7 cellular contexts compared by ENCODE assay signal in the genomic region with DNA sequence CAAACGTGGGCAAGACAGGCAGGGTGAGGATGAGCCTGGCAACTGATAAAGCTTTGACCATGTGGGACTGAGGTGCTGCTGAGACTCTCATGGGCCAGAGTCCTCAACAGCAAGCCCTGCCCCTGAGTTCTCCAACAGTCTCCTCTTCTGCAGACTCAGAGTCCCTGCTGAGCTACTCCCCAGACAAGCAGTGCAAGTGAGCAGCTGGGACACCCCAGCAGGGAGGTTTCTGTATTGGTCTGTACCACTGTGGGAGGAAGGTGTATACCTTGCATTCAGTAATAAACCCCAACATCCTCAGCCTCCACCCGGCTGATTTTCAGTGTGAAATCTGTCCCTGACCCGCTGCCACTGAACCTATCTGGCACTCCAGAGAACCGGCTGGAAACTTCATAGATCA.
DNase-seq lines count a peak whose midpoint lies in the region; ATAC-seq, FAIRE-seq and TF ChIP-seq lines count a peak whose summit lies in the region.
"Not testable (repeated sequence)": the region's sequence is repeated elsewhere in the genome, so short reads cannot be mapped to it uniquely, and the experiment has no call there.

No MANE protein-coding gene starts in this region.

- H3K9me3 Mint-ChIP-seq in stimulated activated effector memory CD8-positive, alpha-beta T cell treated with anti-CD3 and anti-CD28 coated beads, Interleukin-12 subunit alpha, Interleukin-12 subunit beta, amount 100 ng/mL, for 72 hours, result not testable (repeated sequence)

- H2AFZ ChIP-seq in Karpas-422 (ENCODE audit: low read length); OCI-LY7 (ENCODE audit: low read length): not testable (repeated sequence)

- H3K4me2 ChIP-seq in Karpas-422 (ENCODE audit: low read depth, low read length, poor library complexity, severe bottlenecking), result peak overlapping the region; percentile 61
- peak overlapping the region; percentile 79 for H3K4me2 ChIP-seq in OCI-LY7 (ENCODE audit: low read length)

- not testable (repeated sequence) for TF ChIP-seq CTCF in OCI-LY7 (conservative IDR thresholded peaks at IDR 0.05; ENCODE audit: low read length); bronchial epithelial cell (IDR thresholded peaks at IDR 0.05; ENCODE audit: insufficient read depth, low read length, severe bottlenecking)

- ATAC-seq in GM18858 (IDR thresholded peaks at IDR 0.05; ENCODE audit: unreplicated experiment) (peak; percentile 46), GM19372 (IDR thresholded peaks at IDR 0.05; ENCODE audit: low read depth, unreplicated experiment) (peak; percentile 49), GM21576 (IDR thresholded peaks at IDR 0.05; ENCODE audit: unreplicated experiment) (peak; percentile 50)
- peak; percentile 11 for ATAC-seq in stimulated activated effector memory CD8-positive, alpha-beta T cell treated with anti-CD3 and anti-CD28 coated beads, Interleukin-12 subunit alpha, Interleukin-12 subunit beta, amount 100 ng/mL, for 72 hours

- H3K27me3 ChIP-seq in Karpas-422 (ENCODE audit: low read length); bronchial epithelial cell (ENCODE audit: control insufficient read depth, insufficient read depth, low read length): not testable (repeated sequence)

- not testable (repeated sequence) for H3K9me3 ChIP-seq in Karpas-422 (ENCODE audit: low read length); OCI-LY7 (ENCODE audit: low read length)

- H3K4me1 ChIP-seq in Karpas-422 (ENCODE audit: low read length); OCI-LY7 (ENCODE audit: insufficient read depth, low read length, poor library complexity, severe bottlenecking): not testable (repeated sequence)

- H4K20me1 ChIP-seq in Karpas-422 (ENCODE audit: insufficient read depth, low read depth, low read length); OCI-LY7 (ENCODE audit: insufficient read depth, low read length): not testable (repeated sequence)

- H3K27ac Mint-ChIP-seq in stimulated activated effector memory CD8-positive, alpha-beta T cell treated with anti-CD3 and anti-CD28 coated beads, Interleukin-12 subunit alpha, Interleukin-12 subunit beta, amount 100 ng/mL, for 72 hours, result not testable (repeated sequence)

- not testable (repeated sequence) for H3K36me3 ChIP-seq in Karpas-422 (ENCODE audit: insufficient read depth, low read length); OCI-LY7 (ENCODE audit: insufficient read depth, low read length); bronchial epithelial cell (ENCODE audit: control insufficient read depth, insufficient read depth, low read length)

- peak; percentile 23 for FAIRE-seq in bronchial epithelial cell (lab: Jason Lieb, UNC)

- peak overlapping the region; percentile 60; the same call in 1 of the 2 replicates for H3K4me3 ChIP-seq in Karpas-422 (ENCODE audit: low read length)
- H3K4me3 ChIP-seq in OCI-LY7 (ENCODE audit: low read depth, low read length, poor library complexity, severe bottlenecking), result peak overlapping the region; percentile 75
- H3K4me3 ChIP-seq in bronchial epithelial cell (ENCODE audit: low read depth, low read length), result not testable (repeated sequence)

- H3K27ac ChIP-seq in Karpas-422 (ENCODE audit: low read length), result peak overlapping the region; percentile 88
- peak overlapping the region; percentile 63 for H3K27ac ChIP-seq in OCI-LY7 (ENCODE audit: low read depth, low read length, poor library complexity, severe bottlenecking)

- not testable (repeated sequence) for H3K79me2 ChIP-seq in Karpas-422 (ENCODE audit: low read length); OCI-LY7 (ENCODE audit: insufficient read depth, low read depth, low read length)

- CTCF ChIA-PET in OCI-LY7 (lab: Charles Lee; ENCODE audit: unreplicated experiment), result not testable (repeated sequence)

- POLR2A ChIA-PET in OCI-LY7 (lab: Charles Lee), result not testable (repeated sequence)

- not testable (repeated sequence) for DNase-seq in Karpas-422; bronchial epithelial cell (ENCODE audit: low read depth); stimulated activated effector memory CD8-positive, alpha-beta T cell treated with anti-CD3 and anti-CD28 coated beads, Interleukin-12 subunit alpha, Interleukin-12 subunit beta, amount 100 ng/mL, for 72 hours (ENCODE audit: low spot score in 2 of 2)
- peak; percentile 37 for DNase-seq in OCI-LY7 (ENCODE audit: low spot score)

- not testable (repeated sequence) for H3K4me1 Mint-ChIP-seq in stimulated activated effector memory CD8-positive, alpha-beta T cell treated with anti-CD3 and anti-CD28 coated beads, Interleukin-12 subunit alpha, Interleukin-12 subunit beta, amount 100 ng/mL, for 72 hours

- not testable (repeated sequence) for H3K4me3 Mint-ChIP-seq in stimulated activated effector memory CD8-positive, alpha-beta T cell treated with anti-CD3 and anti-CD28 coated beads, Interleukin-12 subunit alpha, Interleukin-12 subunit beta, amount 100 ng/mL, for 72 hours

- not testable (repeated sequence) for H3K9me2 ChIP-seq in Karpas-422 (replicated peaks; ENCODE audit: insufficient read depth, low read length); OCI-LY7 (ENCODE audit: insufficient read depth, low read length)

- H3K9ac ChIP-seq in Karpas-422 (ENCODE audit: low read length), result peak overlapping the region; percentile 69

- BruUV-seq in OCI-LY7 (replicated peaks; lab: Mats Ljungman, UMichigan), result not testable (repeated sequence)

- H3K36me3 Mint-ChIP-seq in stimulated activated effector memory CD8-positive, alpha-beta T cell treated with anti-CD3 and anti-CD28 coated beads, Interleukin-12 subunit alpha, Interleukin-12 subunit beta, amount 100 ng/mL, for 72 hours, result not testable (repeated sequence)

- intact Hi-C loops in OCI-LY7 (cut with micrococcal nuclease; ENCODE audit: unreplicated experiment), result not testable (repeated sequence)
